ENCODE assay signal across 8 cellular contexts in genomic region chr17:47830991-47831933, GRCh38. TPM values are rescaled to one million over a fixed set of nuclear protein-coding genes. Genes with fewer than 3 reads are reported as not detected.
A peak's percentile ranks its signal among the peaks of the same experiment; 100 is the strongest.
DNase-seq lines count a peak whose midpoint lies in the region; ATAC-seq, FAIRE-seq and TF ChIP-seq lines count a peak whose summit lies in the region.

A gene with protein sequence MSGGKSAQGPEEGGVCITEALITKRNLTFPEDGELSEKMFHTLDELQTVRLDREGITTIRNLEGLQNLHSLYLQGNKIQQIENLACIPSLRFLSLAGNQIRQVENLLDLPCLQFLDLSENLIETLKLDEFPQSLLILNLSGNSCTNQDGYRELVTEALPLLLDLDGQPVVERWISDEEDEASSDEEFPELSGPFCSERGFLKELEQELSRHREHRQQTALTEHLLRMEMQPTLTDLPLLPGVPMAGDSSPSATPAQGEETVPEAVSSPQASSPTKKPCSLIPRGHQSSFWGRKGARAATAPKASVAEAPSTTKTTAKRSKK (plus strand): TSS chr17:47831670. CDS start chr17:47831990, 320 bp downstream.
Gene MRPL10, minus strand, starts transcription at chr17:47831541. Its CDS starts 30 bp downstream, at chr17:47831511.

- H3K27ac Mint-ChIP-seq in stimulated activated naive CD8-positive, alpha-beta T cell treated with anti-CD3 and anti-CD28 coated beads, Interleukin-15, amount 100 ng/mL, for 72 hours = peak within 1 kb of the TSS; percentile 76 to 89

- peak within 1 kb of the TSS; percentile 93 for H3K4me3 Mint-ChIP-seq in stimulated activated naive CD8-positive, alpha-beta T cell treated with anti-CD3 and anti-CD28 coated beads, Interleukin-15, amount 100 ng/mL, for 72 hours

- no peaks in the 10 kb centered on the region for H3K27me3 Mint-ChIP-seq in stimulated activated naive CD8-positive, alpha-beta T cell treated with anti-CD3 and anti-CD28 coated beads, Interleukin-15, amount 100 ng/mL, for 72 hours

- H3F3A ChIP-seq in Loucy (ENCODE audit: low read depth) (no peaks in the 10 kb centered on the region), neural cell (ENCODE audit: insufficient read depth, low read length, poor library complexity, severe bottlenecking) (peaks cover 2% of the 10 kb centered on the region)

- FAIRE-seq in H54 (lab: Jason Lieb, UNC) = peak; percentile 11

- H3K4me3 ChIP-seq in Loucy (ENCODE audit: low read length, poor library complexity, severe bottlenecking) (peak within 1 kb of the TSS; percentile 89), RWPE2 (ENCODE audit: severe bottlenecking) (peak within 1 kb of the TSS; percentile 81), fibroblast of villous mesenchyme (ENCODE audit: low read depth, low read length) (peak within 1 kb of the TSS; percentile 90), neural cell (ENCODE audit: low read length) (peak within 1 kb of the TSS; percentile 71)

- peaks cover 59% of the 10 kb centered on the region for H3K4me1 Mint-ChIP-seq in stimulated activated naive CD8-positive, alpha-beta T cell treated with anti-CD3 and anti-CD28 coated beads, Interleukin-15, amount 100 ng/mL, for 72 hours

- ATAC-seq in RWPE2 (ENCODE audit: low read depth) = peak; percentile 90
- ATAC-seq in stimulated activated naive CD8-positive, alpha-beta T cell treated with anti-CD3 and anti-CD28 coated beads, Interleukin-15, amount 100 ng/mL, for 72 hours = peak; percentile 96

- H3K79me2 ChIP-seq in Loucy (ENCODE audit: insufficient read depth, low read length) = peaks cover 28% of the 10 kb centered on the region
- peaks cover 6% of the 10 kb centered on the region for H3K79me2 ChIP-seq in neural cell (replicated peaks; ENCODE audit: insufficient read depth, low read length)

- H4K20me1 ChIP-seq in Loucy (ENCODE audit: insufficient read depth, low read length, poor library complexity, severe bottlenecking) = peaks cover 9% of the 10 kb centered on the region
- no peaks in the 10 kb centered on the region for H4K20me1 ChIP-seq in neural cell (ENCODE audit: insufficient read depth)

- H3K4me2 ChIP-seq in Loucy (ENCODE audit: low read depth, low read length, poor library complexity, severe bottlenecking) (peak within 1 kb of the TSS; percentile 86), neural cell (ENCODE audit: low read length) (peak within 1 kb of the TSS; percentile 89)

- H3K9me2 ChIP-seq in Loucy (replicated peaks; ENCODE audit: low read depth, low read length) (no peaks in the 10 kb centered on the region), neural cell (ENCODE audit: insufficient read depth, low read length) (no peaks in the 10 kb centered on the region)

- H3K4me1 ChIP-seq in Loucy (ENCODE audit: insufficient read depth, low read length, poor library complexity, severe bottlenecking) (peaks cover 20% of the 10 kb centered on the region), RWPE2 (ENCODE audit: insufficient read depth, poor library complexity, severe bottlenecking) (peaks cover 8% of the 10 kb centered on the region)

- H3K9ac ChIP-seq in Loucy (ENCODE audit: low read depth, low read length, poor library complexity, severe bottlenecking) = peak within 1 kb of the TSS; percentile 82
- H3K9ac ChIP-seq in neural cell (ENCODE audit: low read length) = peak within 1 kb of the TSS; percentile 80

- peak; percentile 52 for TF ChIP-seq CTCF in Loucy (conservative IDR thresholded peaks at IDR 0.05; ENCODE audit: low read length)
- TF ChIP-seq CTCF in RWPE2 (IDR thresholded peaks at IDR 0.05; ENCODE audit: poor library complexity, severe bottlenecking) = peak; percentile 62
- TF ChIP-seq CTCF in fibroblast of villous mesenchyme (IDR thresholded peaks at IDR 0.05; ENCODE audit: insufficient read depth, low read depth, low read length) = peak; percentile 44
- TF ChIP-seq CTCF in neural cell (IDR thresholded peaks at IDR 0.05; ENCODE audit: poor library complexity, severe bottlenecking) = peak; percentile 69

- in situ Hi-C loops in G401 (cut with HindIII; ENCODE audit: low sequenced_read_pairs) = no loop called here

- TF ChIP-seq RAD21 in neural cell (conservative IDR thresholded peaks at IDR 0.05) = peak; percentile 30

- H3K9me3 ChIP-seq in Loucy (ENCODE audit: insufficient read depth, low read depth, low read length) (no peaks in the 10 kb centered on the region), RWPE2 (ENCODE audit: severe bottlenecking) (no peaks in the 10 kb centered on the region), neural cell (ENCODE audit: low read length) (no peaks in the 10 kb centered on the region)

- H3K36me3 ChIP-seq in Loucy (ENCODE audit: insufficient read depth, low read length) = peaks cover 10% of the 10 kb centered on the region; the same call in 1 of the 2 replicates
- peaks cover 33% of the 10 kb centered on the region for H3K36me3 ChIP-seq in RWPE2 (ENCODE audit: low read depth)
- no peaks in the 10 kb centered on the region for H3K36me3 ChIP-seq in neural cell (ENCODE audit: insufficient read depth, low read length)

- peak within 1 kb of the TSS; percentile 35 for H3K27ac ChIP-seq in RWPE2 (ENCODE audit: poor library complexity, severe bottlenecking)
- peak within 1 kb of the TSS; percentile 77 for H3K27ac ChIP-seq in neural cell (ENCODE audit: low read length)

- peak; percentile 91 for DNase-seq in G401 (ENCODE audit: low spot score)
- DNase-seq in H54 (ENCODE audit: insufficient read length, low spot score) = peak; percentile 96
- peak; percentile 92 for DNase-seq in RWPE2 (ENCODE audit: low spot score)
- DNase-seq in activated effector memory CD4-positive, alpha-beta T cell treated with Interleukin-2 at 50 U/mL for 16 hours = peak; percentile 89
- peak; percentile 94 for DNase-seq in fibroblast of villous mesenchyme (ENCODE audit: low read depth)
- peak; percentile 85 to 91 for DNase-seq in stimulated activated naive CD8-positive, alpha-beta T cell treated with anti-CD3 and anti-CD28 coated beads, Interleukin-15, amount 100 ng/mL, for 72 hours

- TF ChIP-seq POLR2A in H54 (IDR thresholded peaks at IDR 0.05; ENCODE audit: low read depth, low read length) = peak; percentile 93

- H3K27me3 ChIP-seq in Loucy (ENCODE audit: insufficient read depth, low read length, poor library complexity, severe bottlenecking) (no peaks in the 10 kb centered on the region), RWPE2 (ENCODE audit: insufficient read depth, poor library complexity, severe bottlenecking) (no peaks in the 10 kb centered on the region), neural cell (ENCODE audit: insufficient read depth, low read depth, low read length) (no peaks in the 10 kb centered on the region)

- peak; percentile 42 for TF ChIP-seq EP300 in neural cell (conservative IDR thresholded peaks at IDR 0.05; ENCODE audit: poor library complexity, severe bottlenecking)

- H3K9me3 Mint-ChIP-seq in stimulated activated naive CD8-positive, alpha-beta T cell treated with anti-CD3 and anti-CD28 coated beads, Interleukin-15, amount 100 ng/mL, for 72 hours = no peaks in the 10 kb centered on the region

- H2AFZ ChIP-seq in Loucy (ENCODE audit: low read length) = peak within 1 kb of the TSS; percentile 69
- peak within 1 kb of the TSS; percentile 46 for H2AFZ ChIP-seq in neural cell (ENCODE audit: low read depth, low read length)

TF ChIP-seq in neural cell, 6 proteins besides CTCF, POLR2A, EP300 and RAD21:
- TF ChIP-seq TAF1 (IDR thresholded peaks at IDR 0.05; ENCODE audit: low read depth) (peak; percentile 84), SMC3 (conservative IDR thresholded peaks at IDR 0.05; ENCODE audit: poor library complexity) (peak; percentile 28), EZH2 (IDR thresholded peaks at IDR 0.05; ENCODE audit: borderline replicate concordance, insufficient read depth, low read length, poor library complexity, severe bottlenecking) (no peak), POLR2AphosphoS5 (IDR thresholded peaks at IDR 0.05) (peak; percentile 99), MXI1 (conservative IDR thresholded peaks at IDR 0.05; ENCODE audit: poor library complexity, severe bottlenecking) (peak; percentile 91)
- TF ChIP-seq, protein P1, sequence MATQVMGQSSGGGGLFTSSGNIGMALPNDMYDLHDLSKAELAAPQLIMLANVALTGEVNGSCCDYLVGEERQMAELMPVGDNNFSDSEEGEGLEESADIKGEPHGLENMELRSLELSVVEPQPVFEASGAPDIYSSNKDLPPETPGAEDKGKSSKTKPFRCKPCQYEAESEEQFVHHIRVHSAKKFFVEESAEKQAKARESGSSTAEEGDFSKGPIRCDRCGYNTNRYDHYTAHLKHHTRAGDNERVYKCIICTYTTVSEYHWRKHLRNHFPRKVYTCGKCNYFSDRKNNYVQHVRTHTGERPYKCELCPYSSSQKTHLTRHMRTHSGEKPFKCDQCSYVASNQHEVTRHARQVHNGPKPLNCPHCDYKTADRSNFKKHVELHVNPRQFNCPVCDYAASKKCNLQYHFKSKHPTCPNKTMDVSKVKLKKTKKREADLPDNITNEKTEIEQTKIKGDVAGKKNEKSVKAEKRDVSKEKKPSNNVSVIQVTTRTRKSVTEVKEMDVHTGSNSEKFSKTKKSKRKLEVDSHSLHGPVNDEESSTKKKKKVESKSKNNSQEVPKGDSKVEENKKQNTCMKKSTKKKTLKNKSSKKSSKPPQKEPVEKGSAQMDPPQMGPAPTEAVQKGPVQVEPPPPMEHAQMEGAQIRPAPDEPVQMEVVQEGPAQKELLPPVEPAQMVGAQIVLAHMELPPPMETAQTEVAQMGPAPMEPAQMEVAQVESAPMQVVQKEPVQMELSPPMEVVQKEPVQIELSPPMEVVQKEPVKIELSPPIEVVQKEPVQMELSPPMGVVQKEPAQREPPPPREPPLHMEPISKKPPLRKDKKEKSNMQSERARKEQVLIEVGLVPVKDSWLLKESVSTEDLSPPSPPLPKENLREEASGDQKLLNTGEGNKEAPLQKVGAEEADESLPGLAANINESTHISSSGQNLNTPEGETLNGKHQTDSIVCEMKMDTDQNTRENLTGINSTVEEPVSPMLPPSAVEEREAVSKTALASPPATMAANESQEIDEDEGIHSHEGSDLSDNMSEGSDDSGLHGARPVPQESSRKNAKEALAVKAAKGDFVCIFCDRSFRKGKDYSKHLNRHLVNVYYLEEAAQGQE (IDR thresholded peaks at IDR 0.05; ENCODE audit: borderline replicate concordance) = peak; percentile 89

RNA-seq across cellular contexts. Expression of the first gene that starts in this region (rescaled TPM):
- 0.12 TPM in 1 of 2 replicates, not detected in the other for total RNA-seq in G401 (2014; rRNA removed; shearing (Covaris generic))
- under 0.01 and 0.32 TPM in 2 replicates for total RNA-seq in fibroblast of villous mesenchyme
- 0.12 and 0.56 TPM in 2 replicates for polyA plus RNA-seq in neural cell
- polyA minus RNA-seq in neural cell = not detected in 2 replicates

RNA-seq across cellular contexts. Expression of gene MRPL10, which starts in this region (rescaled TPM):
- 75.4 and 95.6 TPM in 2 replicates for total RNA-seq in G401 (2014; rRNA removed; shearing (Covaris generic))
- 20.7 and 24.5 TPM in 2 replicates for total RNA-seq in fibroblast of villous mesenchyme
- polyA plus RNA-seq in neural cell = 33.8 and 34.2 TPM in 2 replicates
- 20.0 and 24.3 TPM in 2 replicates for polyA minus RNA-seq in neural cell

Comparison
In these comparisons a context has a peak if more than half of its experiments do, and no peak if none do; other contexts are left out.
1. Peak in every context shown above with its lines: DNase-seq, ATAC-seq, H3K4me3 ChIP-seq and H3K27ac ChIP-seq.